Comparison of ENCODE assay signal across 8 cellular contexts in the genomic region with DNA sequence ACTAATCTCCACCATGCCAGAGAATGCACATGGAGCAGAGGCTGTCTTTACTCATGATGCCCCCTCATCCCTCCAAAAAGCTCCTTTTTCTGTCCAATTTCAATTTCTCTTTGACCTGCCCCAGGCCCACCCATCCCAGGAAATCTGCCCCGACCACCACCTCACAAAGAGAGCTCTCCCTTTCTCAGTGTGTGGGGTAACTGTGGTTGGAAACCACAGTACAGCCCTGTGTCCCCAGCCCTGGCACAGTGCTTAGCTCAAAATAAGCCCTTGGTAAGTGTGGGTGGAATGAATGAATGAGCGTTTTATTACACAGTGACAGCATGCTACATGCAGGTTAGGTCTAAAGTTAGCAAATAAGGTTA. TPM values are rescaled to one million over a fixed set of nuclear protein-coding genes. Genes with fewer than 3 reads are reported as not detected.
A peak's percentile ranks its signal among the peaks of the same experiment; 100 is the strongest.
DNase-seq lines count a peak whose midpoint lies in the region; ATAC-seq, FAIRE-seq and TF ChIP-seq lines count a peak whose summit lies in the region.

No MANE protein-coding gene starts in this region.

- FAIRE-seq in urothelium cell line (lab: Jason Lieb, UNC), result no peak

- H3K4me1 Mint-ChIP-seq in activated T-helper 1 cell treated with anti-CD3 and anti-CD28 coated beads, Interleukin-12 subunit alpha, Interleukin-12 subunit beta, Interleukin-2, Interleukin-4 antibody, amounts not matched to agents 30 ng/mL and 10 ng/mL and 1 ng/mL, durations not matched to agents 14 hours and 24 hours and 36 hours (ENCODE audit: low read depth), result peaks cover 74% of the 10 kb centered on the region
- peaks cover 54 to 75% of the 10 kb centered on the region in 2 donors for H3K4me1 Mint-ChIP-seq in stimulated activated naive B cell treated with anti-CD40 and anti-IgM and Interleukin-4, amounts not matched to agents 10 μg/mL and 1 μg/mL and 100 μg/mL, for 72 hours
- H3K4me1 Mint-ChIP-seq in Calu3 (ENCODE audit: low read depth, unreplicated experiment), result peaks cover 20% of the 10 kb centered on the region

- CTCF ChIA-PET in Calu3 (lab: Charles Lee), result no interaction called here

- H3K27me3 Mint-ChIP-seq in activated T-helper 1 cell treated with anti-CD3 and anti-CD28 coated beads, Interleukin-12 subunit alpha, Interleukin-12 subunit beta, Interleukin-2, Interleukin-4 antibody, amounts not matched to agents 30 ng/mL and 10 ng/mL and 1 ng/mL, durations not matched to agents 14 hours and 24 hours and 36 hours (ENCODE audit: insufficient read depth), result no peaks in the 10 kb centered on the region
- no peaks in the 10 kb centered on the region for H3K27me3 Mint-ChIP-seq in stimulated activated naive B cell treated with anti-CD40 and anti-IgM and Interleukin-4, amounts not matched to agents 10 μg/mL and 1 μg/mL and 100 μg/mL, for 72 hours
- H3K27me3 Mint-ChIP-seq in Calu3 (ENCODE audit: unreplicated experiment), result peaks cover 13% of the 10 kb centered on the region

- H3K4me3 Mint-ChIP-seq in activated T-helper 1 cell treated with anti-CD3 and anti-CD28 coated beads, Interleukin-12 subunit alpha, Interleukin-12 subunit beta, Interleukin-2, Interleukin-4 antibody, amounts not matched to agents 30 ng/mL and 10 ng/mL and 1 ng/mL, durations not matched to agents 14 hours and 24 hours and 36 hours, result peak overlapping the region; percentile 2
- H3K4me3 Mint-ChIP-seq in stimulated activated naive B cell treated with anti-CD40 and anti-IgM and Interleukin-4, amounts not matched to agents 10 μg/mL and 1 μg/mL and 100 μg/mL, for 72 hours, result peak overlapping the region; percentile 21 to 67
- no peak overlapping the region for H3K4me3 Mint-ChIP-seq in Calu3 (ENCODE audit: low read depth, unreplicated experiment)

- DNase-seq in activated CD8-positive, alpha-beta memory T cell treated with anti-CD3 and anti-CD28 coated beads, Interleukin-2, amount 50 U/mL, for 48 hours, result peak; percentile 63
- DNase-seq in activated CD8-positive, alpha-beta memory T cell treated with anti-CD3 and anti-CD28 coated beads for 24 hours, result no peak
- DNase-seq in activated T-helper 1 cell treated with anti-CD3 and anti-CD28 coated beads, Interleukin-12 subunit alpha, Interleukin-12 subunit beta, Interleukin-2, Interleukin-4 antibody, amounts not matched to agents 30 ng/mL and 10 ng/mL and 1 ng/mL, durations not matched to agents 14 hours and 24 hours and 36 hours (ENCODE audit: low spot score), result no peak
- DNase-seq in stimulated activated naive B cell treated with anti-CD40 and anti-IgM and Interleukin-4, amounts not matched to agents 10 μg/mL and 1 μg/mL and 100 μg/mL, for 72 hours, result no peak
- DNase-seq in stimulated activated CD4-positive, alpha-beta T cell treated with anti-CD3 and anti-CD28 coated beads, Interleukin-2, amount 100 ng/mL, for 48 hours, result no peak
- DNase-seq in urothelium cell line (ENCODE audit: low spot score) (no peak), Calu3 (no peak)

- peak overlapping the region; percentile 91 for H3K27ac Mint-ChIP-seq in activated T-helper 1 cell treated with anti-CD3 and anti-CD28 coated beads, Interleukin-12 subunit alpha, Interleukin-12 subunit beta, Interleukin-2, Interleukin-4 antibody, amounts not matched to agents 30 ng/mL and 10 ng/mL and 1 ng/mL, durations not matched to agents 14 hours and 24 hours and 36 hours
- peak overlapping the region; percentile 90 for H3K27ac Mint-ChIP-seq in stimulated activated naive B cell treated with anti-CD40 and anti-IgM and Interleukin-4, amounts not matched to agents 10 μg/mL and 1 μg/mL and 100 μg/mL, for 72 hours
- H3K27ac Mint-ChIP-seq in Calu3 (ENCODE audit: unreplicated experiment), result no peak overlapping the region

- peak; percentile 36 for ATAC-seq in HG03066 (IDR thresholded peaks at IDR 0.05; ENCODE audit: low read depth, unreplicated experiment)
- peak; percentile 34 to 54 for ATAC-seq in stimulated activated naive B cell treated with anti-CD40 and anti-IgM and Interleukin-4, amounts not matched to agents 10 μg/mL and 1 μg/mL and 100 μg/mL, for 72 hours (replicated peaks)

- no TSS peak for BruUV-seq in Calu3 (replicated peaks; lab: Mats Ljungman, UMichigan)

- intact Hi-C loops in activated T-helper 1 cell treated with anti-CD3 and anti-CD28 coated beads, Interleukin-12 subunit alpha, Interleukin-12 subunit beta, Interleukin-2, Interleukin-4 antibody, amounts not matched to agents 30 ng/mL and 10 ng/mL and 1 ng/mL, durations not matched to agents 14 hours and 24 hours and 36 hours (cut with micrococcal nuclease), result loop anchor here (1.0 to 2.0 kb wide), 2 partner anchors 10 to 44 kb away; partner anchors contain the start of gene CAB39
- intact Hi-C loops in Calu3 (cut with micrococcal nuclease; ENCODE audit: unreplicated experiment), result no loop called here

- no peaks in the 10 kb centered on the region for H3K9me3 Mint-ChIP-seq in activated T-helper 1 cell treated with anti-CD3 and anti-CD28 coated beads, Interleukin-12 subunit alpha, Interleukin-12 subunit beta, Interleukin-2, Interleukin-4 antibody, amounts not matched to agents 30 ng/mL and 10 ng/mL and 1 ng/mL, durations not matched to agents 14 hours and 24 hours and 36 hours
- H3K9me3 Mint-ChIP-seq in stimulated activated naive B cell treated with anti-CD40 and anti-IgM and Interleukin-4, amounts not matched to agents 10 μg/mL and 1 μg/mL and 100 μg/mL, for 72 hours, result peaks cover 0 to 2% of the 10 kb centered on the region in 2 donors
- H3K9me3 Mint-ChIP-seq in Calu3 (ENCODE audit: low read depth, unreplicated experiment), result peaks cover 3% of the 10 kb centered on the region

- H3K36me3 Mint-ChIP-seq in activated T-helper 1 cell treated with anti-CD3 and anti-CD28 coated beads, Interleukin-12 subunit alpha, Interleukin-12 subunit beta, Interleukin-2, Interleukin-4 antibody, amounts not matched to agents 30 ng/mL and 10 ng/mL and 1 ng/mL, durations not matched to agents 14 hours and 24 hours and 36 hours (ENCODE audit: low read depth), result peaks cover 3% of the 10 kb centered on the region
- no peaks in the 10 kb centered on the region for H3K36me3 Mint-ChIP-seq in stimulated activated naive B cell treated with anti-CD40 and anti-IgM and Interleukin-4, amounts not matched to agents 10 μg/mL and 1 μg/mL and 100 μg/mL, for 72 hours
- H3K36me3 Mint-ChIP-seq in Calu3 (ENCODE audit: insufficient read depth, unreplicated experiment), result no peaks in the 10 kb centered on the region

- TF ChIP-seq CTCF in Calu3 (IDR thresholded peaks at IDR 0.05; ENCODE audit: unreplicated experiment), result no peak

RNA-seq across cellular contexts. Expression of gene CAB39, which starts 43.7 kb away (rescaled TPM):
- total RNA-seq in activated T-helper 1 cell treated with anti-CD3 and anti-CD28 coated beads, Interleukin-12 subunit alpha, Interleukin-12 subunit beta, Interleukin-2, Interleukin-4 antibody, amounts not matched to agents 30 ng/mL and 10 ng/mL and 1 ng/mL, durations not matched to agents 14 hours and 24 hours and 36 hours, result 168 and 170 TPM in 2 replicates
- total RNA-seq in Calu3 (2022), result 84.9 and 88.7 TPM in 2 replicates
